20 cellular contexts compared by ENCODE assay signal in the genomic region with DNA sequence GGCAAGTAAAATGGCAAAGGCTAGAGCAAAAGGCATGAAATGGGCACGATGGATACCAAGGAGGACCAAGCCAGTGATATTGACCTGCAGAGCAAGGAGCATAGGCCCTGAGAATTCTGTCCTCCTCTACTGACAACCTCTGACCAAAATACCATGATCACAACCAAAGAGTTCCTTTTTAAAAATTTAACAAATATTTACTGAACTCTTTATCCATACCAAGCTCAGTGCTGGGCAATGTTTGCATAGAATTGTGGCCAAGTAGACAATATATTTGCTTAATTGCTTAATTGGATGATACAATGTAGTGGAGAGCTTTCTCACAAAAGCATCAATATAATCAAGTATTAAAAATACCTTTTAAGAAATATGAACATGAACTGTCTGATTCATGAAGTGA.
DNase-seq lines count a peak whose midpoint lies in the region; ATAC-seq and TF ChIP-seq lines count a peak whose summit lies in the region.
"Had no signal": no experiment of that assay in that cellular context is flagged by ENCODE, and none has a peak within 500 bp of the region (broad histone marks: within the 10 kb centered on the region; RNA-seq: fewer than 3 reads in every experiment).

No MANE protein-coding gene starts in this region.

- H2BK5ac ChIP-seq in trophoblast cell (ENCODE audit: low read depth, low read length, poor library complexity), result no peak overlapping the region

- H4K91ac ChIP-seq in trophoblast cell (ENCODE audit: low read depth, low read length), result no peak overlapping the region

- H2AK5ac ChIP-seq in trophoblast cell (ENCODE audit: low read length), result no peak overlapping the region

- no CpG with 5 or more reads among the region's 1 CpG for WGBS in trophoblast cell (ENCODE audit: extremely low coverage, insufficient coverage, insufficient read length)

- peak; percentile 61 for ATAC-seq in left lobe of liver
- ATAC-seq: CD8-positive, alpha-beta T cell; GM23338; HCT116 had no signal

- no peak overlapping the region for H2AFZ ChIP-seq in trophoblast cell (ENCODE audit: insufficient read depth, low read length, poor library complexity)
- H2AFZ ChIP-seq: GM23338 had no signal

- H3K79me1 ChIP-seq in trophoblast cell (ENCODE audit: low read length), result no peaks in the 10 kb centered on the region

- H3K23ac ChIP-seq in trophoblast cell (ENCODE audit: low read length), result peak overlapping the region; percentile 99

- H3K18ac ChIP-seq in trophoblast cell (ENCODE audit: low read length), result no peak overlapping the region

- no peaks in the 10 kb centered on the region for H3K36me3 ChIP-seq in trophoblast cell (ENCODE audit: control insufficient read depth in 1 of 2, insufficient read depth in 2 of 2, low read length in 2 of 2)
- H3K36me3 ChIP-seq: BLaER1 had no signal

- H3K27me3 ChIP-seq in trophoblast cell (ENCODE audit: insufficient read depth, low read length), result no peaks in the 10 kb centered on the region
- H3K27me3 ChIP-seq: BLaER1 had no signal

- no peak overlapping the region for H4K8ac ChIP-seq in trophoblast cell (ENCODE audit: low read depth, low read length)

- no peak overlapping the region for H3K4ac ChIP-seq in trophoblast cell (ENCODE audit: low read depth, low read length)

- no peak overlapping the region for H3K4me2 ChIP-seq in trophoblast cell (ENCODE audit: low read length)
- H3K4me2 ChIP-seq: BLaER1, GM23338 had no signal

- H3K4me1 ChIP-seq in trophoblast cell (ENCODE audit: control insufficient read depth in 1 of 2, insufficient read depth in 2 of 2, low read length in 2 of 2), result peaks cover 0 to 1% of the 10 kb centered on the region in 2 experiments
- H3K4me1 ChIP-seq: BLaER1, Caco-2 had no signal

- no peak overlapping the region for H2BK12ac ChIP-seq in trophoblast cell (ENCODE audit: low read length)

- no peak overlapping the region for H3K9ac ChIP-seq in trophoblast cell (ENCODE audit: low read length)
- H3K9ac ChIP-seq: BLaER1 had no signal

- no peak overlapping the region for H4K12ac ChIP-seq in trophoblast cell (ENCODE audit: low read depth, low read length)

- no peaks in the 10 kb centered on the region for H3K9me3 ChIP-seq in trophoblast cell (ENCODE audit: insufficient read depth, low read depth, low read length)
- H3K9me3 ChIP-seq: BLaER1, Caco-2 had no signal

- no peak overlapping the region for H3K4me3 ChIP-seq in LNCaP clone FGC (ENCODE audit: low read depth, low read length)
- no peak overlapping the region for H3K4me3 ChIP-seq in trophoblast cell (ENCODE audit: low read depth, low read length)
- H3K4me3 ChIP-seq: BLaER1, GM23338 had no signal

- H3K27ac ChIP-seq in trophoblast cell (ENCODE audit: low read depth, low read length), result no peak overlapping the region
- H3K27ac ChIP-seq: 22Rv1, BLaER1, C4-2B had no signal

- H2BK120ac ChIP-seq in trophoblast cell (ENCODE audit: insufficient read depth, low read length, poor library complexity), result no peak overlapping the region

- no peak for TF ChIP-seq CTCF in LNCaP clone FGC (IDR thresholded peaks at IDR 0.05; ENCODE audit: control insufficient read depth, extremely low read depth, insufficient read depth)

- peak; percentile 51 for DNase-seq in NCI-H748 (lab: John Stamatoyannopoulos, UW; ENCODE audit: unreplicated experiment)
- DNase-seq in NCI-H748 treated with DMSO at 0.1 percent for 48 hours (lab: John Stamatoyannopoulos, UW), result no peak
- peak; percentile 55 for DNase-seq in LNCaP clone FGC (ENCODE audit: low read depth)
- DNase-seq in left lobe of liver (ENCODE audit: low spot score), result no peak
- DNase-seq in trophoblast cell, result no peak
- no peak for DNase-seq in NCI-H1436 (lab: John Stamatoyannopoulos, UW)
- no peak for DNase-seq in SIG-M5 treated with dmso at 0.1 percent for 504 hours (lab: John Stamatoyannopoulos, UW; ENCODE audit: unreplicated experiment)
- DNase-seq: Caco-2; CD4-positive, CD25-positive, alpha-beta regulatory T cell; CD8-positive, alpha-beta T cell; DMS 273 treated with DMSO at 0.1 percent for 48 hours; DMS79; EL; GF-D8; H9 had no signal

- no peak overlapping the region for H3K14ac ChIP-seq in trophoblast cell (ENCODE audit: low read length)

- no peaks in the 10 kb centered on the region for H3K79me2 ChIP-seq in trophoblast cell (ENCODE audit: control insufficient read depth, insufficient read depth, low read length, poor library complexity)

Comparison
In these comparisons a context has a peak if more than half of its experiments do, and no peak if none do; other contexts are left out.
1. DNase-seq: peak in NCI-H748 (single experiment) and LNCaP clone FGC (single experiment); none in NCI-H748 treated with DMSO at 0.1 percent for 48 hours (single experiment), left lobe of liver (single experiment), trophoblast cell (0 of 2), NCI-H1436 (single experiment) and SIG-M5 treated with dmso at 0.1 percent for 504 hours (single experiment).